ENCODE assay signal across 1 cellular context in the genomic region with DNA sequence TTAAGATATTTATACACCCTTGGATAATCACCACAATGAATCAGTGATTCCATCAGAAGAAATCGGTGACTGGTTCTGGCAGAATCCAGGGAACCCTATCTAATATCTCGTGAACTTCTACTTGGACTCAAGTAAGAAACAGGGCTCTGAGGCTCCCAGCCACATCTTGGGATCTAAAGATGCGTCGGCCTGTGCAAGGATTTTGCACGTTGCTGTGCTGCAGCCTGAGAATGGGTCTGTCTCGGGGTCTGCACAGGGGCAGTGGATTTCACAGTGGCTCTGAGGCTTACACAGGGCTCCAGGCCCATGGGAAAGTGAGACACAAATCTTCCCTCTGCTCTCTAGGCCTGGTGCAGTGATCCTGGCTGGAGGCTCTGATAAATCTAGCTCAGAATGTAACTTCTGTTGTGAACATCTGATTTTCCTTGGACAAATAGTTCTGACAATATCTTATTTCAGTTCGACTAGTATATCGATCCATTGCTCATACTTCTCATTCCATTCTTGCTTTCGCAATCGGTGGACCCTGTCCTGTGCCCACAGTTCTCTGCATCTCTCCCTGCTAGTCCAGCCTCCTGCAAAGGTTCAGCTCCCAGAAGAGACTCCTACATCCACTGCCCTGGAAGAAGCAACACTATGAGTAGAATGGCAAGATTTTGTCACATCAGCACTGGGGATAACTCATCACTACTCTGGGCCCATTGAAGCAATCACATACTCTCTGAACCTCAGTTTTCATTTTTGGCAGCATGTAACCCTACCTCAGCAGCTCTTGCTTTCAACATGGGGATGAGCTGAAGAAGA.
A peak's percentile ranks its signal among the peaks of the same experiment; 100 is the strongest.
TF ChIP-seq lines count a peak whose summit lies in the region.

No MANE protein-coding gene starts in this region.

TF ChIP-seq in A549, 52 proteins besides CTCF, POLR2A, EP300 and RAD21 (continued from another document):
- TF ChIP-seq ESRRA (IDR thresholded peaks at IDR 0.05; ENCODE audit: borderline replicate concordance, low read length) (no peak), MAFK (IDR thresholded peaks at IDR 0.05; ENCODE audit: partially characterized antibody) (peak; percentile 28), NR3C1 (IDR thresholded peaks at IDR 0.05) (no peak)
- TF ChIP-seq, protein P1, sequence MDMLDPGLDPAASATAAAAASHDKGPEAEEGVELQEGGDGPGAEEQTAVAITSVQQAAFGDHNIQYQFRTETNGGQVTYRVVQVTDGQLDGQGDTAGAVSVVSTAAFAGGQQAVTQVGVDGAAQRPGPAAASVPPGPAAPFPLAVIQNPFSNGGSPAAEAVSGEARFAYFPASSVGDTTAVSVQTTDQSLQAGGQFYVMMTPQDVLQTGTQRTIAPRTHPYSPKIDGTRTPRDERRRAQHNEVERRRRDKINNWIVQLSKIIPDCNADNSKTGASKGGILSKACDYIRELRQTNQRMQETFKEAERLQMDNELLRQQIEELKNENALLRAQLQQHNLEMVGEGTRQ (IDR thresholded peaks at IDR 0.05) = no peak
